In the genomic region with DNA sequence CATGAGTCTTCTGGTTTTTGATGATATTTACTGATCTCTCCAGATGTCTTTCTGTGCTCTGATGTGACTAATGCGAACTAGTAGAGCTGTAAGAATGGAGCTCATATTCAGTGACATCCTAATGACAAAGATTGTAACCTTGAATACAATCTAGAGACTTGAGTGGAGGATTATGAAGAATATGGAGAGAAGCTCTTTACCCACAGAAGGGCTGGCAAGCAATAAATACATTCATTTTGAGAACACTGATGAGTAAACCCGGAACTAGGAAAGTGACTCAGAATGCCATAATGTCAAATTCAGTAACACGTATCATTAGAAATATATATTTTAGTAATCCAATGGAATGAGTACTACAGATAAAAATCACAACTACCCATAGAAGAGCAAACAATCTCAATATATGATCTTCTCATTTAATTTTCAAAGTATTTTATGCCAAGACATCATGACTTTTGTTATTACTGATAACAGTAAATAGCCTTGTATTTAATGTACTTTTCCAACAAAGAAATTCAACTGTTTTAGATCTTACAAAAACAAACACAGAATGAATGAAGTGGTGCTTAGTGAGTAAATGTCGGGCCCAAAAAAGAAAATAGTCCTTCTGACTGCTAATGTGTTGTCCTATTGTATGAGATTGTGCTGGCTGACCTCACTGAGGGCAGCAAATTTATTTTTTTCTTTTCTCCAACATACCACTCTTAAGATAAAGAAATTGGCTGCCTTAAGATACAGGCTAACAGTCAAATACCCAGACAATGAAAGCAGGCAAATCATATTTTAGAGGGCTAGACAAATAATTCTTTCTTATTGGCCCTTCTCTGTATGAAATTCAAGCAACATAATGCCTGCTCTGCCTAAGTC, we compare ENCODE assay signal across 9 cellular contexts. TPM values are rescaled to one million over a fixed set of nuclear protein-coding genes. Genes with fewer than 3 reads are reported as not detected.
A peak's percentile ranks its signal among the peaks of the same experiment; 100 is the strongest.
DNase-seq lines count a peak whose midpoint lies in the region; ATAC-seq, FAIRE-seq and TF ChIP-seq lines count a peak whose summit lies in the region.
"Had no signal": no experiment of that assay in that cellular context is flagged by ENCODE, and none has a peak within 500 bp of the region (broad histone marks: within the 10 kb centered on the region; RNA-seq: fewer than 3 reads in every experiment).

No MANE protein-coding gene starts in this region.

- H3K36me3 Mint-ChIP-seq in activated naive CD4-positive, alpha-beta T cell treated with anti-CD3 and anti-CD28 coated beads for 36 hours (ENCODE audit: low read depth) = peaks cover 10% of the 10 kb centered on the region
- H3K36me3 Mint-ChIP-seq: CD4-positive, CD25-positive, alpha-beta regulatory T cell had no signal

- H3K27me3 ChIP-seq in ascending aorta (no peaks in the 10 kb centered on the region), tibial nerve (no peaks in the 10 kb centered on the region)

- peaks cover 0 to 3% of the 10 kb centered on the region in 2 donors for H3K4me1 ChIP-seq in ascending aorta
- no peaks in the 10 kb centered on the region for H3K4me1 ChIP-seq in tibial nerve

- FAIRE-seq in urothelium cell line (lab: Jason Lieb, UNC) = no peak

- intact Hi-C loops in activated naive CD4-positive, alpha-beta T cell treated with anti-CD3 and anti-CD28 coated beads for 36 hours (cut with micrococcal nuclease) = loop anchor here (1.0 to 10.0 kb wide), 11 partner anchors 18 to 1670 kb away; partner anchors contain the start of genes CITED1, CXCR3, HDAC8 and IL2RG
- intact Hi-C loops in ascending aorta (cut with DNase I) = loop anchor here (5.0 to 10.0 kb wide), 2 partner anchors 57 to 90 kb away; partner anchors contain the start of gene PHKA1

- CTCF ChIA-PET in activated naive CD4-positive, alpha-beta T cell treated with anti-CD3 and anti-CD28 coated beads for 36 hours (lab: Charles Lee) = no interaction called here

- peaks cover 9% of the 10 kb centered on the region for H3K27me3 Mint-ChIP-seq in activated naive CD4-positive, alpha-beta T cell treated with anti-CD3 and anti-CD28 coated beads for 36 hours (ENCODE audit: low read depth)
- H3K27me3 Mint-ChIP-seq: CD4-positive, CD25-positive, alpha-beta regulatory T cell had no signal

- no peak overlapping the region for H3K4me3 ChIP-seq in ascending aorta
- H3K4me3 ChIP-seq in tibial nerve = no peak overlapping the region

- peak overlapping the region; percentile 90 for H3K27ac Mint-ChIP-seq in activated naive CD4-positive, alpha-beta T cell treated with anti-CD3 and anti-CD28 coated beads for 36 hours

- H3K27ac ChIP-seq in ascending aorta = peak overlapping the region; percentile 71 to 76
- H3K27ac ChIP-seq in tibial nerve = peak overlapping the region in 1 of 4 donors; percentile 53

- TF ChIP-seq EP300 in tibial nerve (IDR thresholded peaks at IDR 0.05) = no peak

- TF ChIP-seq POLR2A in tibial nerve (IDR thresholded peaks at IDR 0.05) = no peak

- DNase-seq in activated naive CD4-positive, alpha-beta T cell treated with anti-CD3 and anti-CD28 coated beads for 36 hours = peak; percentile 7
- no peak for DNase-seq in activated naive CD4-positive, alpha-beta T cell treated with anti-CD3 and anti-CD28 coated beads, Interleukin-2, amount 50 U/mL, for 16 hours
- DNase-seq in ascending aorta (ENCODE audit: low spot score in 2 of 2) (no peak), urothelium cell line (ENCODE audit: low spot score) (peak; percentile 2), tibial nerve (ENCODE audit: low spot score in 2 of 2) (no peak), midbrain (lab: John Stamatoyannopoulos, UW) (no peak), NCI-H1694 (lab: John Stamatoyannopoulos, UW) (no peak)

- H3K36me3 ChIP-seq in ascending aorta (no peaks in the 10 kb centered on the region), tibial nerve (no peaks in the 10 kb centered on the region)

- peaks cover 21% of the 10 kb centered on the region for H3K4me1 Mint-ChIP-seq in activated naive CD4-positive, alpha-beta T cell treated with anti-CD3 and anti-CD28 coated beads for 36 hours (ENCODE audit: low read depth)

- TF ChIP-seq CTCF in ascending aorta (IDR thresholded peaks at IDR 0.05) = no peak
- no peak for TF ChIP-seq CTCF in tibial nerve (IDR thresholded peaks at IDR 0.05)

- H3K9me3 ChIP-seq in ascending aorta (no peaks in the 10 kb centered on the region), tibial nerve (no peaks in the 10 kb centered on the region)

- WGBS in tibial nerve, 2 donors = 44 to 55% methylated on average over 4 of the region's 4 CpGs

- peaks cover 2% of the 10 kb centered on the region for H3K9me3 Mint-ChIP-seq in activated naive CD4-positive, alpha-beta T cell treated with anti-CD3 and anti-CD28 coated beads for 36 hours

- peak; percentile 86 for ATAC-seq in HG03097 (IDR thresholded peaks at IDR 0.05; ENCODE audit: low FRiP score, unreplicated experiment)

- no peak overlapping the region for H3K4me3 Mint-ChIP-seq in activated naive CD4-positive, alpha-beta T cell treated with anti-CD3 and anti-CD28 coated beads for 36 hours

RNA-seq across cellular contexts. Expression of gene HDAC8, which starts 49.2 kb away (rescaled TPM):
- total RNA-seq in activated naive CD4-positive, alpha-beta T cell treated with anti-CD3 and anti-CD28 coated beads for 36 hours = 10 to 100 TPM; 14.8 to 16.8 TPM
- total RNA-seq in ascending aorta (41.1 TPM), tibial nerve (10 to 100 TPM; 28.7 to 33.9 (median 30.0) TPM)

Comparison
In these comparisons a context has a peak if more than half of its experiments do, and no peak if none do; other contexts are left out.
1. DNase-seq: peak in activated naive CD4-positive, alpha-beta T cell treated with anti-CD3 and anti-CD28 coated beads for 36 hours (single experiment) and urothelium cell line (single experiment); none in activated naive CD4-positive, alpha-beta T cell treated with anti-CD3 and anti-CD28 coated beads, Interleukin-2, amount 50 U/mL, for 16 hours (single experiment), ascending aorta (0 of 2), tibial nerve (0 of 2), midbrain (single experiment) and NCI-H1694 (single experiment).